ENCODE assay signal across 1 cellular context in genomic region chr17:30970757-30971567, GRCh38.
TF ChIP-seq lines count a peak whose summit lies in the region.

A gene with protein sequence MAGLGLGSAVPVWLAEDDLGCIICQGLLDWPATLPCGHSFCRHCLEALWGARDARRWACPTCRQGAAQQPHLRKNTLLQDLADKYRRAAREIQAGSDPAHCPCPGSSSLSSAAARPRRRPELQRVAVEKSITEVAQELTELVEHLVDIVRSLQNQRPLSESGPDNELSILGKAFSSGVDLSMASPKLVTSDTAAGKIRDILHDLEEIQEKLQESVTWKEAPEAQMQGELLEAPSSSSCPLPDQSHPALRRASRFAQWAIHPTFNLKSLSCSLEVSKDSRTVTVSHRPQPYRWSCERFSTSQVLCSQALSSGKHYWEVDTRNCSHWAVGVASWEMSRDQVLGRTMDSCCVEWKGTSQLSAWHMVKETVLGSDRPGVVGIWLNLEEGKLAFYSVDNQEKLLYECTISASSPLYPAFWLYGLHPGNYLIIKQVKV (plus strand): TSS chr17:30971039. CDS start chr17:30971074, 35 bp downstream.

TF ChIP-seq in HEK293, 187 proteins besides CTCF, POLR2A, EP300 and RAD21 (continued from another document):
- TF ChIP-seq, protein P1, sequence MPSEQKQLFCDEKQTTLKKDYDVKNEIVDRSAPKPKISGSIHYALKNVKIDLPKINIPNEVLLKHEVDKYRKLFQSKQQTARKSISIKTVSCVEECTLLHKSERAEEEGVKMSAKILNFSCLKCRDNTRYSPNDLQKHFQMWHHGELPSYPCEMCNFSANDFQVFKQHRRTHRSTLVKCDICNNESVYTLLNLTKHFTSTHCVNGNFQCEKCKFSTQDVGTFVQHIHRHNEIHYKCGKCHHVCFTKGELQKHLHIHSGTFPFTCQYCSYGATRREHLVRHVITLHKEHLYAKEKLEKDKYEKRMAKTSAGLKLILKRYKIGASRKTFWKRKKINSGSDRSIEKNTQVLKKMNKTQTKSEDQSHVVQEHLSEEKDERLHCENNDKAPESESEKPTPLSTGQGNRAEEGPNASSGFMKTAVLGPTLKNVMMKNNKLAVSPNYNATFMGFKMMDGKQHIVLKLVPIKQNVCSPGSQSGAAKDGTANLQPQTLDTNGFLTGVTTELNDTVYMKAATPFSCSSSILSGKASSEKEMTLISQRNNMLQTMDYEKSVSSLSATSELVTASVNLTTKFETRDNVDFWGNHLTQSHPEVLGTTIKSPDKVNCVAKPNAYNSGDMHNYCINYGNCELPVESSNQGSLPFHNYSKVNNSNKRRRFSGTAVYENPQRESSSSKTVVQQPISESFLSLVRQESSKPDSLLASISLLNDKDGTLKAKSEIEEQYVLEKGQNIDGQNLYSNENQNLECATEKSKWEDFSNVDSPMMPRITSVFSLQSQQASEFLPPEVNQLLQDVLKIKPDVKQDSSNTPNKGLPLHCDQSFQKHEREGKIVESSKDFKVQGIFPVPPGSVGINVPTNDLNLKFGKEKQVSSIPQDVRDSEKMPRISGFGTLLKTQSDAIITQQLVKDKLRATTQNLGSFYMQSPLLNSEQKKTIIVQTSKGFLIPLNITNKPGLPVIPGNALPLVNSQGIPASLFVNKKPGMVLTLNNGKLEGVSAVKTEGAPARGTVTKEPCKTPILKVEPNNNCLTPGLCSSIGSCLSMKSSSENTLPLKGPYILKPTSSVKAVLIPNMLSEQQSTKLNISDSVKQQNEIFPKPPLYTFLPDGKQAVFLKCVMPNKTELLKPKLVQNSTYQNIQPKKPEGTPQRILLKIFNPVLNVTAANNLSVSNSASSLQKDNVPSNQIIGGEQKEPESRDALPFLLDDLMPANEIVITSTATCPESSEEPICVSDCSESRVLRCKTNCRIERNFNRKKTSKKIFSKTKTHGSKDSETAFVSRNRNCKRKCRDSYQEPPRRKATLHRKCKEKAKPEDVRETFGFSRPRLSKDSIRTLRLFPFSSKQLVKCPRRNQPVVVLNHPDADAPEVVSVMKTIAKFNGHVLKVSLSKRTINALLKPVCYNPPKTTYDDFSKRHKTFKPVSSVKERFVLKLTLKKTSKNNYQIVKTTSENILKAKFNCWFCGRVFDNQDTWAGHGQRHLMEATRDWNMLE (tag by site-specific recombination; conservative IDR thresholded peaks at IDR 0.05; ENCODE audit: low read depth) = no peak
- TF ChIP-seq ZNF600 (tag by site-specific recombination; IDR thresholded peaks at IDR 0.05) (no peak), ZEB2 (tag by site-specific recombination; IDR thresholded peaks at IDR 0.05) (no peak), KLF7 (tag by site-specific recombination; IDR thresholded peaks at IDR 0.05; ENCODE audit: borderline replicate concordance) (no peak), ZNF488 (tag by site-specific recombination; IDR thresholded peaks at IDR 0.05) (no peak), ZNF654 (tag by site-specific recombination; IDR thresholded peaks at IDR 0.05; ENCODE audit: low read depth) (no peak), SP3 (tag by site-specific recombination; IDR thresholded peaks at IDR 0.05) (0 out of 2 replicates have a peak, but pooled peaks have one; percentile 48), ZBTB10 (tag by site-specific recombination; IDR thresholded peaks at IDR 0.05) (no peak), BCL6B (tag by site-specific recombination; IDR thresholded peaks at IDR 0.05) (no peak), ZSCAN16 (tag by site-specific recombination; IDR thresholded peaks at IDR 0.05) (no peak), TCF7L2 (IDR thresholded peaks at IDR 0.05; ENCODE audit: borderline replicate concordance, low read depth, low read length) (no peak), PRDM1 (tag by site-specific recombination; IDR thresholded peaks at IDR 0.05) (0 out of 2 replicates have a peak, but pooled peaks have one; percentile 20), SCRT2 (tag by site-specific recombination; IDR thresholded peaks at IDR 0.05) (peak; percentile 76)
- TF ChIP-seq, protein P2, sequence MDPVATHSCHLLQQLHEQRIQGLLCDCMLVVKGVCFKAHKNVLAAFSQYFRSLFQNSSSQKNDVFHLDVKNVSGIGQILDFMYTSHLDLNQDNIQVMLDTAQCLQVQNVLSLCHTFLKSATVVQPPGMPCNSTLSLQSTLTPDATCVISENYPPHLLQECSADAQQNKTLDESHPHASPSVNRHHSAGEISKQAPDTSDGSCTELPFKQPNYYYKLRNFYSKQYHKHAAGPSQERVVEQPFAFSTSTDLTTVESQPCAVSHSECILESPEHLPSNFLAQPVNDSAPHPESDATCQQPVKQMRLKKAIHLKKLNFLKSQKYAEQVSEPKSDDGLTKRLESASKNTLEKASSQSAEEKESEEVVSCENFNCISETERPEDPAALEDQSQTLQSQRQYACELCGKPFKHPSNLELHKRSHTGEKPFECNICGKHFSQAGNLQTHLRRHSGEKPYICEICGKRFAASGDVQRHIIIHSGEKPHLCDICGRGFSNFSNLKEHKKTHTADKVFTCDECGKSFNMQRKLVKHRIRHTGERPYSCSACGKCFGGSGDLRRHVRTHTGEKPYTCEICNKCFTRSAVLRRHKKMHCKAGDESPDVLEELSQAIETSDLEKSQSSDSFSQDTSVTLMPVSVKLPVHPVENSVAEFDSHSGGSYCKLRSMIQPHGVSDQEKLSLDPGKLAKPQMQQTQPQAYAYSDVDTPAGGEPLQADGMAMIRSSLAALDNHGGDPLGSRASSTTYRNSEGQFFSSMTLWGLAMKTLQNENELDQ (tag by site-specific recombination; IDR thresholded peaks at IDR 0.05; ENCODE audit: low read depth) = no peak
- TF ChIP-seq, protein P3, sequence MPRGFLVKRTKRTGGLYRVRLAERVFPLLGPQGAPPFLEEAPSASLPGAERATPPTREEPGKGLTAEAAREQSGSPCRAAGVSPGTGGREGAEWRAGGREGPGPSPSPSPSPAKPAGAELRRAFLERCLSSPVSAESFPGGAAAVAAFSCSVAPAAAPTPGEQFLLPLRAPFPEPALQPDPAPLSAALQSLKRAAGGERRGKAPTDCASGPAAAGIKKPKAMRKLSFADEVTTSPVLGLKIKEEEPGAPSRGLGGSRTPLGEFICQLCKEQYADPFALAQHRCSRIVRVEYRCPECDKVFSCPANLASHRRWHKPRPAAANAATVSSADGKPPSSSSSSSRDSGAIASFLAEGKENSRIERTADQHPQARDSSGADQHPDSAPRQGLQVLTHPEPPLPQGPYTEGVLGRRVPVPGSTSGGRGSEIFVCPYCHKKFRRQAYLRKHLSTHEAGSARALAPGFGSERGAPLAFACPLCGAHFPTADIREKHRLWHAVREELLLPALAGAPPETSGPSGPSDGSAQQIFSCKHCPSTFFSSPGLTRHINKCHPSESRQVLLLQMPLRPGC (tag by site-specific recombination; IDR thresholded peaks at IDR 0.05) = no peak
